8 cellular contexts compared by ENCODE assay signal in genomic region chr4:10554694-10555093, GRCh38.
DNase-seq lines count a peak whose midpoint lies in the region; ATAC-seq and TF ChIP-seq lines count a peak whose summit lies in the region.

No MANE protein-coding gene starts in this region.

- ATAC-seq in GM18867 (IDR thresholded peaks at IDR 0.05; ENCODE audit: unreplicated experiment): peak; percentile 84
- peak; percentile 70 for ATAC-seq in HG03196 (IDR thresholded peaks at IDR 0.05; ENCODE audit: unreplicated experiment)
- ATAC-seq in mucosa of descending colon: peak; percentile 83

- no peaks in the 10 kb centered on the region for H3K9me3 ChIP-seq in mucosa of descending colon
- H3K9me3 ChIP-seq in tibial artery: no peaks in the 10 kb centered on the region

- no peak overlapping the region for H3K27ac ChIP-seq in tibial artery

- H3K4me3 ChIP-seq in mucosa of descending colon (no peak overlapping the region), tibial artery (no peak overlapping the region)

- peaks cover 0 to 14% of the 10 kb centered on the region in 2 donors for H3K27me3 ChIP-seq in tibial artery

- peak; percentile 33 to 62 for DNase-seq in AML-193 (lab: John Stamatoyannopoulos, UW)
- peak; percentile 62 for DNase-seq in NCI-H345 (lab: John Stamatoyannopoulos, UW)
- peak; percentile 32 for DNase-seq in activated CD4-positive, alpha-beta T cell treated with anti-CD3 and anti-CD28 coated beads, Interleukin-2, amount 50 U/mL, for 1 hour
- peak; percentile 29 for DNase-seq in epidermal melanocyte (ENCODE audit: insufficient read length, low spot score)
- peak in 1 of 3 donors; percentile 80 for DNase-seq in mucosa of descending colon
- peak in 1 of 2 donors; percentile 54 for DNase-seq in tibial artery

- intact Hi-C loops in mucosa of descending colon (cut with DNase I, micrococcal nuclease): no loop called here
- intact Hi-C loops in tibial artery (cut with DNase I; ENCODE audit: low total_unique reads): no loop called here

- TF ChIP-seq CTCF in mucosa of descending colon (IDR thresholded peaks at IDR 0.05) (peak; percentile 60), tibial artery (IDR thresholded peaks at IDR 0.05) (peak; percentile 63 to 71)

- H3K36me3 ChIP-seq in mucosa of descending colon (ENCODE audit: low read depth): no peaks in the 10 kb centered on the region
- H3K36me3 ChIP-seq in tibial artery: no peaks in the 10 kb centered on the region

- H3K4me1 ChIP-seq in mucosa of descending colon (ENCODE audit: low read depth) (no peaks in the 10 kb centered on the region), tibial artery (no peaks in the 10 kb centered on the region)
